In the genomic region with DNA sequence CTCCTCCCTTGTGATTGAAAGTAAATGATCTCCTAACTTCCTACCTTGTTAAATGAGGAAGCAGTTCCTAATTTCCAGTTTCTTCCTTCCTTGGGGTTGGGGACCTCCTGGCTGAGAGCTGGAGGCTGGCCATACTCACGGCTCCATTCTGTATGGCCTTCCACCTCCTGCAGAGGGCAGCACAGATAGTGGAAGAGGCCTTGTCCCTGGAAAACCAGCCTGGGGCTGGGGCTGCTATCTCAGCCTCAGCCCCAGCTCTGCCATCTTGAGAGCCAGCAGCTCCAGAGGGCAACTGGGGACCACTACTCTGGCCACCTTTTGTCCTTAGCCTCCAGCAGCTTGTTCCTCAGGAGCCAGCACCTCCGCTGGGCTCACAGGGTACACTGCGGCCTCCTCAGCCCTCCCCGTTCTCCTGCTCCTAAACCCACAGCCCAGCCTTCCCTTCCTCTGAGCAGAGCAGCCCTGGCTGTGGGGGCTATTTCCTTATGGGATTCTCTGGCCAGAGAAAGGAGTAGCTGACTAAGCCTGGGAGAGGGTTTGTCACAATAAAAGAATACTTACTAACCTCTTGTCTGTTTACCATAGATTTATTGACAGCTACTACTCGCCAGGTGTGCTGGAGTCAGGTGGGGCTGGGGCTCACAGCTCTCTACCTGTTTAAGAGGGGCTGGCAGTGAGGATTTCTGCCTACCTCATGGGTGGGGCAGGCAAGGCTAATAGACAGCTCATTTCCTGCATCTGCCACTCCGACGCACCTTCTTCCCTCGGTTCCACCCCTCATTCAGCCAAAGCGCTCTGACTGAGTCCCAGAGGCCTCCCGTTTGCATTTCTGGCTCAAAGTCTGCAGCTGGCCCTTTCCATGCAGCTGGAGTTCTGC, we compare ENCODE assay signal across 8 cellular contexts. TPM values are rescaled to one million over a fixed set of nuclear protein-coding genes. Genes with fewer than 3 reads are reported as not detected.
A peak's percentile ranks its signal among the peaks of the same experiment; 100 is the strongest.
DNase-seq lines count a peak whose midpoint lies in the region; ATAC-seq and TF ChIP-seq lines count a peak whose summit lies in the region.

No MANE protein-coding gene starts in this region.

- H4K20me1 ChIP-seq in neural progenitor cell (ENCODE audit: low read depth) = no peaks in the 10 kb centered on the region

- H3K4me3 ChIP-seq in Panc1 (ENCODE audit: low read depth in 2 of 2, low read length in 2 of 2) = no peak overlapping the region
- H3K4me3 ChIP-seq in neural progenitor cell = no peak overlapping the region
- H3K4me3 ChIP-seq in upper lobe of left lung = no peak overlapping the region

- peaks cover 0 to 2% of the 10 kb centered on the region in 2 donors for H3K36me3 Mint-ChIP-seq in activated T-cell treated with anti-CD3 and anti-CD28 coated beads, Interleukin-2, amount 50 U/mL, for 72 hours (ENCODE audit: insufficient read depth in 2 of 2)
- peaks cover 6% of the 10 kb centered on the region for H3K36me3 Mint-ChIP-seq in neural progenitor cell

- H3K27me3 ChIP-seq in Panc1 (ENCODE audit: control insufficient read depth, insufficient read depth, low read length) (no peaks in the 10 kb centered on the region), neural progenitor cell (no peaks in the 10 kb centered on the region), upper lobe of left lung (no peaks in the 10 kb centered on the region)

- H3K79me2 ChIP-seq in neural progenitor cell (ENCODE audit: low read depth) = peaks cover 8% of the 10 kb centered on the region

- ATAC-seq in Panc1 = peak; percentile 95
- peak; percentile 86 to 87 for ATAC-seq in activated T-cell treated with anti-CD3 and anti-CD28 coated beads, Interleukin-2, amount 50 U/mL, for 72 hours (replicated peaks in 1 of 2)
- peak; percentile 81 to 82 for ATAC-seq in upper lobe of left lung (ENCODE audit: low FRiP score in 2 of 2)
- ATAC-seq in GM21360 (IDR thresholded peaks at IDR 0.05; ENCODE audit: unreplicated experiment) = no peak

- no peak overlapping the region for H3K4me3 Mint-ChIP-seq in activated T-cell treated with anti-CD3 and anti-CD28 coated beads, Interleukin-2, amount 50 U/mL, for 72 hours
- no peak overlapping the region for H3K4me3 Mint-ChIP-seq in neural progenitor cell

- WGBS in upper lobe of left lung, 2 donors = 73 to 93% methylated on average over 7 to 9 of the region's 10 CpGs

- H3K27ac ChIP-seq in Panc1 (ENCODE audit: low read length) (no peak overlapping the region), neural progenitor cell (no peak overlapping the region), upper lobe of left lung (peak overlapping the region in 1 of 4 donors; percentile 15)

- no peaks in the 10 kb centered on the region for H3K27me3 Mint-ChIP-seq in activated T-cell treated with anti-CD3 and anti-CD28 coated beads, Interleukin-2, amount 50 U/mL, for 72 hours (ENCODE audit: low read depth)
- H3K27me3 Mint-ChIP-seq in neural progenitor cell (ENCODE audit: insufficient read depth, low read depth) = peaks cover 6% of the 10 kb centered on the region

- no peak overlapping the region for H3K4me2 ChIP-seq in neural progenitor cell

- no peak for TF ChIP-seq EP300 in Ishikawa (IDR thresholded peaks at IDR 0.05; ENCODE audit: borderline replicate concordance)
- TF ChIP-seq EP300 in upper lobe of left lung (IDR thresholded peaks at IDR 0.05) = no peak

- peak overlapping the region; percentile 25 for H3K27ac Mint-ChIP-seq in activated T-cell treated with anti-CD3 and anti-CD28 coated beads, Interleukin-2, amount 50 U/mL, for 72 hours
- peak overlapping the region; percentile 29 for H3K27ac Mint-ChIP-seq in neural progenitor cell

- H3F3A ChIP-seq in neural progenitor cell (ENCODE audit: low read depth) = no peaks in the 10 kb centered on the region

- DNase-seq in DMS53 treated with DMSO at 0.1 percent for 48 hours (lab: John Stamatoyannopoulos, UW; ENCODE audit: unreplicated experiment) (peak; percentile 66), Panc1 (ENCODE audit: low read depth, low spot score) (no peak), fibroblast of gingiva (ENCODE audit: low read depth) (peak; percentile 47), neural progenitor cell (ENCODE audit: low spot score) (peak; percentile 83), upper lobe of left lung (peak in 1 of 2 donors; percentile 48)
- DNase-seq in activated T-cell treated with anti-CD3 and anti-CD28 coated beads, Interleukin-2, amount 50 U/mL, for 72 hours = peak; percentile 60 to 62

- H3K36me3 ChIP-seq in Panc1 (ENCODE audit: control insufficient read depth, insufficient read depth, low read length) (no peaks in the 10 kb centered on the region; the same call in 1 of the 2 replicates), neural progenitor cell (no peaks in the 10 kb centered on the region), upper lobe of left lung (peaks cover 6 to 44% (median 24%) of the 10 kb centered on the region in 4 donors)

- CTCF ChIA-PET in Panc1 (lab: Charles Lee) = interaction anchor here (0.6 to 1.8 kb wide), 10 partner anchors 8 to 186 kb away, joined by 3 to 10 read pairs (median 3); no protein-coding TSS in a partner anchor

- intact Hi-C loops in Panc1 (cut with micrococcal nuclease; ENCODE audit: unreplicated experiment) = no loop called here

- H3K9me3 ChIP-seq in Panc1 (ENCODE audit: control insufficient read depth, insufficient read depth, low read depth, low read length) (no peaks in the 10 kb centered on the region), neural progenitor cell (ENCODE audit: low read depth) (no peaks in the 10 kb centered on the region), upper lobe of left lung (no peaks in the 10 kb centered on the region)

- POLR2A ChIA-PET in Panc1 (lab: Charles Lee) = interaction anchor here (0.6 kb wide), 2 partner anchors 88 to 179 kb away, joined by 3 read pairs; a partner anchor contains a TSS

- H3K9ac ChIP-seq in neural progenitor cell = no peak overlapping the region

- in situ Hi-C loops in Panc1 (cut with HindIII; ENCODE audit: low pct_unique_long_range_greater_than_20kb, low sequenced_read_pairs) = no loop called here

- H2AFZ ChIP-seq in neural progenitor cell (replicated peaks) = no peak overlapping the region

- peak; percentile 92 for TF ChIP-seq CTCF in Panc1 (IDR thresholded peaks at IDR 0.05)
- peak; percentile 77 for TF ChIP-seq CTCF in neural progenitor cell (IDR thresholded peaks at IDR 0.05)
- peak; percentile 65 to 78 (median 72) for TF ChIP-seq CTCF in upper lobe of left lung (IDR thresholded peaks at IDR 0.05)

- TF ChIP-seq RAD21 in Ishikawa (IDR thresholded peaks at IDR 0.05; ENCODE audit: low read depth) = peak; percentile 72

- H3K4me1 Mint-ChIP-seq in activated T-cell treated with anti-CD3 and anti-CD28 coated beads, Interleukin-2, amount 50 U/mL, for 72 hours (ENCODE audit: low read depth) = peaks cover 23% of the 10 kb centered on the region
- H3K4me1 Mint-ChIP-seq in neural progenitor cell = peaks cover 8% of the 10 kb centered on the region

- BruUV-seq in Panc1 (replicated peaks; lab: Mats Ljungman, UMichigan) = no TSS peak

- no peaks in the 10 kb centered on the region for H3K9me3 Mint-ChIP-seq in activated T-cell treated with anti-CD3 and anti-CD28 coated beads, Interleukin-2, amount 50 U/mL, for 72 hours
- H3K9me3 Mint-ChIP-seq in neural progenitor cell = no peaks in the 10 kb centered on the region

- TF ChIP-seq POLR2A in upper lobe of left lung (IDR thresholded peaks at IDR 0.05) = no peak

- H3K4me1 ChIP-seq in Panc1 (ENCODE audit: control insufficient read depth, insufficient read depth, low read length) (peaks cover 5% of the 10 kb centered on the region), neural progenitor cell (peaks cover 2% of the 10 kb centered on the region), upper lobe of left lung (peaks cover 3 to 14% (median 5%) of the 10 kb centered on the region in 4 donors)

RNA-seq across cellular contexts. Expression of a gene that starts 6.3 kb away (rescaled TPM):
- total RNA-seq in Panc1 (2021; ENCODE audit: unreplicated experiment) = 23.3 TPM
- polyA plus RNA-seq in Panc1 (2012; ENCODE audit: insufficient read length) = 18.4 TPM
- total RNA-seq in activated T-cell treated with anti-CD3 and anti-CD28 coated beads, Interleukin-2, amount 50 U/mL, for 72 hours = 10 to 100 TPM in 1 of 2 donors, 1 to 10 TPM in 1; 9.8 to 10.5 TPM
- total RNA-seq in neural progenitor cell (ENCODE audit: low replicate concordance) = 6.0 and 13.7 TPM in 2 replicates
- 10 to 100 TPM; 14.9 to 62.9 (median 21.1) TPM for total RNA-seq in upper lobe of left lung

RNA-seq across cellular contexts. Expression of a gene that starts 6.3 kb away (rescaled TPM):
- 294 TPM for total RNA-seq in Panc1 (2021; ENCODE audit: unreplicated experiment)
- 384 TPM for polyA plus RNA-seq in Panc1 (2012; ENCODE audit: insufficient read length)
- 100 to 1,000 TPM; 241 to 276 TPM for total RNA-seq in activated T-cell treated with anti-CD3 and anti-CD28 coated beads, Interleukin-2, amount 50 U/mL, for 72 hours
- total RNA-seq in neural progenitor cell (ENCODE audit: low replicate concordance) = 204 and 220 TPM in 2 replicates
- total RNA-seq in upper lobe of left lung = 100 to 1,000 TPM in 4 of 6 donors, 10 to 100 TPM in 2; 62.9 to 173 (median 109) TPM

RNA-seq across cellular contexts. Expression of a gene that starts 7.0 kb away (rescaled TPM):
- total RNA-seq in Panc1 (2021; ENCODE audit: unreplicated experiment) = not detected
- polyA plus RNA-seq in Panc1 (2012; ENCODE audit: insufficient read length) = not detected
- under 1 TPM in 1 of 2 donors, not detected in 1; 0.21 TPM for total RNA-seq in activated T-cell treated with anti-CD3 and anti-CD28 coated beads, Interleukin-2, amount 50 U/mL, for 72 hours
- total RNA-seq in neural progenitor cell (ENCODE audit: low replicate concordance) = not detected in 2 replicates
- 10 to 100 TPM in 1 of 6 donors, 1 to 10 TPM in 4, under 1 TPM in 1; 0.11 to 11.4 (median 4.5) TPM for total RNA-seq in upper lobe of left lung

RNA-seq across cellular contexts. Expression of a gene that starts 10.4 kb away (rescaled TPM):
- 4.4 TPM for total RNA-seq in Panc1 (2021; ENCODE audit: unreplicated experiment)
- polyA plus RNA-seq in Panc1 (2012; ENCODE audit: insufficient read length) = 3.1 TPM
- total RNA-seq in activated T-cell treated with anti-CD3 and anti-CD28 coated beads, Interleukin-2, amount 50 U/mL, for 72 hours = 1 to 10 TPM; 3.7 to 4.6 TPM
- 5.6 and 5.8 TPM in 2 replicates for total RNA-seq in neural progenitor cell (ENCODE audit: low replicate concordance)
- 1 to 10 TPM in 5 of 6 donors, under 1 TPM in 1; 0.55 to 6.3 (median 1.9) TPM for total RNA-seq in upper lobe of left lung

RNA-seq across cellular contexts. Expression of a gene that starts 15.5 kb away (rescaled TPM):
- total RNA-seq in Panc1 (2021; ENCODE audit: unreplicated experiment) = 10.8 TPM
- 20.9 TPM for polyA plus RNA-seq in Panc1 (2012; ENCODE audit: insufficient read length)
- 10 to 100 TPM; 20.0 to 24.6 TPM for total RNA-seq in activated T-cell treated with anti-CD3 and anti-CD28 coated beads, Interleukin-2, amount 50 U/mL, for 72 hours
- 6.5 and 16.4 TPM in 2 replicates for total RNA-seq in neural progenitor cell (ENCODE audit: low replicate concordance)
- total RNA-seq in upper lobe of left lung = 1 to 10 TPM in 5 of 6 donors, under 1 TPM in 1; 0.98 to 4.2 (median 3.2) TPM
